7 cellular contexts compared by ENCODE assay signal in the genomic region with DNA sequence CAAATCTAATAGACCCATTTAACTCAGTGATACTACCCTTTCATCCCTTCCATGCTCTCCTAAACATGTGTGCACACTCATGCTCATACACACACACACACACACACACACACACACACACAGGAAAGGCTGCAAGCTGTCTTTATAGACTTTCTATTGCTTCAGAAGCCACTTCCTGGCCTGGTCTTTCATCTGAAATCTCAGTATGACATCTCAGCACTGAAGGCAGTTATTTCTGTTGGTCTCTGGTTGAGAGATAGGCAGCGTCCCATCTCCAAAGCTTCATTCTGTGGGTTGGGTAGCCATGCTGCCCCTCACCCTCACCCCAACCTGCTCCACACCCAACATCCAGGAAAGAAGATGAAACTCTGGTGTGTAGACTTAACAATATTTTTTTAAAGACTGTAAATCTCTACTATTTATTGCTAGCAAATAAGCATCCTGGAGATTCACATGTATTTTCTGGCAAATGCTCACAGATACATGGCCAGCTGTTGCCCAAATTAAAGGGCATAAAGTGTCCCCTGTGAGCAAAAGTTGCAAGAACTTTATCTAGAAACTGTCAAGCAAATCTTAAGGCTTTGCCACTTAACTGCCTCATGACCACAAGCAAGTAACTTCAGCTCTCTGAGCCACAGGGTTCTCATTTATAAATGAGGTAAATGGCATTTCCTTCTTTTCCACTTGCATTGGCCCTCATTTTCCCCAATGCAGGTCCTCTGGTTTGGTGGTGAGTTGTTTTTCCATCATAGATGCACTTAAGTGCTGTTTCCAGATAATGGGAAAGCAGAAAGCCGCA.
DNase-seq lines count a peak whose midpoint lies in the region; ATAC-seq lines count a peak whose summit lies in the region.

No MANE protein-coding gene starts in this region.

- H3K9me3 Mint-ChIP-seq in activated T-helper 17 cell treated with anti-CD3 and anti-CD28 coated beads, Interleukin-2, amount 50 U/mL, for 72 hours = no peaks in the 10 kb centered on the region

- H3K4me1 Mint-ChIP-seq in activated T-helper 17 cell treated with anti-CD3 and anti-CD28 coated beads, Interleukin-2, amount 50 U/mL, for 72 hours = peaks cover 8% of the 10 kb centered on the region

- H3K4me3 Mint-ChIP-seq in activated T-helper 17 cell treated with anti-CD3 and anti-CD28 coated beads, Interleukin-2, amount 50 U/mL, for 72 hours = peak overlapping the region; percentile 27

- no peak overlapping the region for H3K27ac Mint-ChIP-seq in activated T-helper 17 cell treated with anti-CD3 and anti-CD28 coated beads, Interleukin-2, amount 50 U/mL, for 72 hours

- H3K27me3 ChIP-seq in H7 (ENCODE audit: control insufficient read depth, insufficient read depth, low read length) = no peaks in the 10 kb centered on the region

- ATAC-seq in GM21526 (IDR thresholded peaks at IDR 0.05; ENCODE audit: low FRiP score, unreplicated experiment) = peak; percentile 91
- ATAC-seq in activated T-helper 17 cell treated with anti-CD3 and anti-CD28 coated beads, Interleukin-2, amount 50 U/mL, for 72 hours (replicated peaks) = peak; percentile 80
- no peak for ATAC-seq in HG03039 (IDR thresholded peaks at IDR 0.05; ENCODE audit: unreplicated experiment)

- H3K27me3 Mint-ChIP-seq in activated T-helper 17 cell treated with anti-CD3 and anti-CD28 coated beads, Interleukin-2, amount 50 U/mL, for 72 hours = no peaks in the 10 kb centered on the region

- DNase-seq in MV-4-11 (lab: John Stamatoyannopoulos, UW) (peak; percentile 51), H7 (no peak), NCI-H524 (lab: John Stamatoyannopoulos, UW) (no peak)
- peak; percentile 6 to 20 for DNase-seq in stimulated activated CD8-positive, alpha-beta memory T cell treated with anti-CD3 and anti-CD28 coated beads, Interleukin-7, amount 100 ng/mL, for 48 hours (ENCODE audit: extremely low read depth in 1 of 2, low read depth in 1 of 2)

- H3K36me3 ChIP-seq in H7 (replicated peaks; ENCODE audit: control insufficient read depth, insufficient read depth, low read length) = no peaks in the 10 kb centered on the region

- no peaks in the 10 kb centered on the region for H3K36me3 Mint-ChIP-seq in activated T-helper 17 cell treated with anti-CD3 and anti-CD28 coated beads, Interleukin-2, amount 50 U/mL, for 72 hours (ENCODE audit: low read depth)

- H3K4me3 ChIP-seq in H7 (ENCODE audit: insufficient read depth, low read depth, low read length) = no peak overlapping the region

Comparison
In these comparisons a context has a peak if more than half of its experiments do, and no peak if none do; other contexts are left out.
1. DNase-seq: peak in MV-4-11 (single experiment) and stimulated activated CD8-positive, alpha-beta memory T cell treated with anti-CD3 and anti-CD28 coated beads, Interleukin-7, amount 100 ng/mL, for 48 hours (2 of 2); none in H7 (single experiment) and NCI-H524 (0 of 2).